ENCODE assay signal across 8 cellular contexts in the genomic region with DNA sequence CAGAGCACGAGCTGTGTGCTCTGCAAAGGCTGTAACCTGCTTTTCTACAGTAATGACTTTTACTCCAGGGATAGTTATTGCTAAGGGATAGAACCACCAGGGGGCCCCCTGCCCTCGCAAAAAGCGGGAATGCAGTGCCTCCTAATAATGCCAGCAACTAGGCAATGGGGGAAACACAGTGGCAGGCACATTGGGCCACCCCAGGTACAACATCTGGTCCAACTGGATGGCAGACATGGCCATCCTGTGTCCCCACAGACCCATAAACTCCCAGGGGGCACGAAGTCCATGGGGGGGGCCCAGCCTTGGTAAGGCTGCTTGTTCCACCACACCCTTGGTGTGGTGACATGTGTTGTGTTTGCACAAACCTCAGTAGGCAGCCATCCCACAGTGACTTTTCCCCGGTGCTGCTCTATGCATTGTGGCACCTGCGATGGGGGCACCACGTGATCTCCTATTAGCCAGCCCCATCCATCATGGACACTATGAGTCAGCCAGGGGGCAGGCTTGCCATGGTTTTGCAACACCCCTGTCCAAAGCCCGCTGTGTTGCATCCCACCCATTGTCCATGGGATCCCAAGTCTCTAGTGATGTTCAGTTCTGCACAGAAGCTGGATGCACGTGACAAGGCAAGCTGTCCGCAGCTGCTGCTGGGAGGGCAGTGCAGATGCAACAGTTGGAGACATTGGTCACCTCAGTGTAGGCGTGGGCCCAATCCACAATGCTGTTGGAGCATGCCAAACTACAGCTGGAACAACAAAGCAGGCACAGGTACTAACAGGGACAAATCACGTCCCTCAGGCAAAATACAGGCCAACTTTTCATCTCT.
DNase-seq lines count a peak whose midpoint lies in the region; ATAC-seq and TF ChIP-seq lines count a peak whose summit lies in the region.

No MANE protein-coding gene starts in this region.

- H3K9me3 Mint-ChIP-seq in CD4-positive, CD25-positive, alpha-beta regulatory T cell: no peaks in the 10 kb centered on the region

- in situ Hi-C loops in brain microvascular endothelial cell (cut with HindIII; ENCODE audit: low pct_ligation_motif_present, low sequenced_read_pairs): no loop called here

- H3K27me3 ChIP-seq in CD4-positive, CD25-positive, alpha-beta regulatory T cell (ENCODE audit: control insufficient read depth, insufficient read depth, low read length): no peaks in the 10 kb centered on the region
- H3K27me3 ChIP-seq in NT2/D1 (ENCODE audit: insufficient read depth, insufficient read length): no peaks in the 10 kb centered on the region
- no peaks in the 10 kb centered on the region for H3K27me3 ChIP-seq in brain microvascular endothelial cell (replicated peaks)

- H3K36me3 ChIP-seq in CD4-positive, CD25-positive, alpha-beta regulatory T cell (ENCODE audit: control insufficient read depth, insufficient read depth, low read length): no peaks in the 10 kb centered on the region
- H3K36me3 ChIP-seq in NT2/D1 (ENCODE audit: insufficient read depth, insufficient read length, low read length) (no peaks in the 10 kb centered on the region), brain microvascular endothelial cell (replicated peaks) (no peaks in the 10 kb centered on the region)

- no peak overlapping the region for H3K27ac ChIP-seq in CD4-positive, CD25-positive, alpha-beta regulatory T cell (ENCODE audit: insufficient read depth, low read length, poor library complexity, severe bottlenecking)
- no peak overlapping the region for H3K27ac ChIP-seq in brain microvascular endothelial cell

- H3K27ac Mint-ChIP-seq in CD4-positive, CD25-positive, alpha-beta regulatory T cell: peak overlapping the region in 2 of 3 donors; percentile 18 to 28

- peak; percentile 18 for TF ChIP-seq CTCF in GM20000 (IDR thresholded peaks at IDR 0.05; ENCODE audit: extremely low read depth, missing control alignments)
- peak; percentile 73 for TF ChIP-seq CTCF in brain microvascular endothelial cell (IDR thresholded peaks at IDR 0.05; ENCODE audit: low read depth, low read length, missing control alignments)

- H3K4me3 Mint-ChIP-seq in CD4-positive, CD25-positive, alpha-beta regulatory T cell: no peak overlapping the region

- no peaks in the 10 kb centered on the region for H3K9me3 ChIP-seq in CD4-positive, CD25-positive, alpha-beta regulatory T cell (ENCODE audit: control insufficient read depth in 2 of 2, low read length in 2 of 2)
- H3K9me3 ChIP-seq in NT2/D1 (ENCODE audit: insufficient read depth, low read length): no peaks in the 10 kb centered on the region

- intact Hi-C loops in posterior vena cava (cut with DNase I): loop anchor here in 1 of 2 donors (10.0 kb wide), 1 partner anchor 731 kb away; no protein-coding TSS in a partner anchor

- H3K4me1 ChIP-seq in CD4-positive, CD25-positive, alpha-beta regulatory T cell (ENCODE audit: control insufficient read depth, insufficient read depth, low read length, poor library complexity, severe bottlenecking): no peaks in the 10 kb centered on the region
- H3K4me1 ChIP-seq in NT2/D1 (ENCODE audit: insufficient read depth, insufficient read length): peaks cover 5% of the 10 kb centered on the region

- H3K4me1 Mint-ChIP-seq in CD4-positive, CD25-positive, alpha-beta regulatory T cell: peaks cover 0 to 3% (median 0%) of the 10 kb centered on the region in 4 donors

- H3K9ac ChIP-seq in NT2/D1 (ENCODE audit: insufficient read length, low read depth): no peak overlapping the region

- no peaks in the 10 kb centered on the region for H3K36me3 Mint-ChIP-seq in CD4-positive, CD25-positive, alpha-beta regulatory T cell

- no peak overlapping the region for H3K4me3 ChIP-seq in CD4-positive, CD25-positive, alpha-beta regulatory T cell (ENCODE audit: low read depth, low read length)
- H3K4me3 ChIP-seq in NT2/D1 (ENCODE audit: insufficient read length, low read depth): no peak overlapping the region
- H3K4me3 ChIP-seq in brain microvascular endothelial cell (ENCODE audit: low read depth, low read length): no peak overlapping the region

- ATAC-seq in CD4-positive, CD25-positive, alpha-beta regulatory T cell (ENCODE audit: low read depth in 2 of 2): no peak
- no peak for ATAC-seq in HG03439 (IDR thresholded peaks at IDR 0.05; ENCODE audit: unreplicated experiment)
- ATAC-seq in HG03095 (IDR thresholded peaks at IDR 0.05; ENCODE audit: unreplicated experiment): no peak

- peak in 1 of 3 donors; percentile 26 for DNase-seq in CD4-positive, CD25-positive, alpha-beta regulatory T cell
- DNase-seq in GM20000 (ENCODE audit: low spot score) (peak; percentile 10), NT2/D1 (ENCODE audit: low read depth, low spot score) (peak; percentile 70), brain microvascular endothelial cell (no peak), medulla oblongata (ENCODE audit: extremely low spot score) (peak; percentile 41), posterior vena cava (ENCODE audit: low spot score) (no peak)

- H3K27me3 Mint-ChIP-seq in CD4-positive, CD25-positive, alpha-beta regulatory T cell: peaks cover 7% of the 10 kb centered on the region

Comparison
In these comparisons a context has a peak if more than half of its experiments do, and no peak if none do; other contexts are left out.
1. DNase-seq: peak in GM20000 (single experiment), NT2/D1 (single experiment) and medulla oblongata (single experiment); none in brain microvascular endothelial cell (single experiment) and posterior vena cava (single experiment).